Comparison of ENCODE assay signal across 16 cellular contexts in the genomic region with DNA sequence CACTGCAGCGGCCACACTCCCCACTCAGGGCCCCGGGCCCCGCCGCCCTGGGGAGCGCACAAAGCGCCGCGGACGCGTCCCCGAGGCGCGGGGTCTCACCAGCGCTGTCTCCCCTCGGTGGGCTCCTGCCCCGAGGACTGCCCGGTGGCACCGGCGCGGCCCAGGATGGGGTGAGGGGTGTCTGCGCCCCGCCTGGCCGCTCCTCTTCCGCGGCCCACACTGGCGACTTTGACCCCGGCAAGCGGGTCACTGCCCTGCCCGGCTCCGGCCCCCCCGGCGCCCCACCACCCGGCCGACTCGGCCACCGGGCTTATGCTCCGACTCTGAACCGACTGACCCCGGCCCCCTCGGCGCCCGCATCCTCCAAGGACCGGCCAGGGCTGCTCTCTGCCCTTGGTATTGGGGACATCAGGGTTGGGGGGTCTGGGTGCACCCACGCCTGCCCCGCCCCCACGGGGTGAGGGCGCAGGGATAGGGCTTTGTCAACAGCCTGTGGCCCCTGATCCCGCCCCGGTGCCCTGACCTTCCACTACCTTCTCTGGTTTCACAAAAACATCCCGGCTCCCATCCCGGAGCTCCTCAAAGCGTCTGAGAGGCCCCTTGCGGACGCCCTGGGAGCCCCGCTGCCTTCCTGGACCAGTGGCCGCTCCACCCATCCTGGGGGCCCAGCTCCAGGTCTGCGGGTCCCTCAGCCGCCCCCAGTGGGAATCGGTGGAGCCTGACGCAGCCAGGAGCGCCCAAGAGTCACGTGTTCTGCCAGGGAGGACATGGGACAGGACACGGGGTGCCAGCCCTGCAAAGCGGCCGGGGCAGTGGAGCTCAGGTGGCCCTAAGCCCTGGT. TPM values are rescaled to one million over a fixed set of nuclear protein-coding genes. Genes with fewer than 3 reads are reported as not detected.
A peak's percentile ranks its signal among the peaks of the same experiment; 100 is the strongest.
DNase-seq lines count a peak whose midpoint lies in the region; ATAC-seq and TF ChIP-seq lines count a peak whose summit lies in the region.
"Had no signal": no experiment of that assay in that cellular context is flagged by ENCODE, and none has a peak within 500 bp of the region (broad histone marks: within the 10 kb centered on the region; RNA-seq: fewer than 3 reads in every experiment).

No MANE protein-coding gene starts in this region.

- no peaks in the 10 kb centered on the region for H3K36me3 Mint-ChIP-seq in neural progenitor cell
- H3K36me3 Mint-ChIP-seq: CD4-positive, CD25-positive, alpha-beta regulatory T cell; memory B cell had no signal

- H3K27me3 ChIP-seq in HUES48 (ENCODE audit: control insufficient read depth, insufficient read depth, low read length) (peaks cover 63% of the 10 kb centered on the region), neural progenitor cell (peaks cover 100% of the 10 kb centered on the region)

- H3F3A ChIP-seq in neural progenitor cell (ENCODE audit: low read depth), result peaks cover 3% of the 10 kb centered on the region

- peak overlapping the region; percentile 88 for H3K4me2 ChIP-seq in neural progenitor cell

- no peaks in the 10 kb centered on the region for H3K4me1 ChIP-seq in HUES48 (ENCODE audit: control insufficient read depth, insufficient read depth, low read length)
- H3K4me1 ChIP-seq in neural progenitor cell, result peaks cover 12% of the 10 kb centered on the region
- H3K4me1 ChIP-seq: prostate gland had no signal

- H3K27me3 Mint-ChIP-seq in neural progenitor cell (ENCODE audit: insufficient read depth, low read depth), result peaks cover 59% of the 10 kb centered on the region

- H3K79me2 ChIP-seq in neural progenitor cell (ENCODE audit: low read depth), result no peaks in the 10 kb centered on the region

- H3K4me3 ChIP-seq in HUES48 (ENCODE audit: low read depth, low read length), result peak overlapping the region; percentile 51; the same call in 1 of the 2 replicates
- peak overlapping the region; percentile 57 for H3K4me3 ChIP-seq in coronary artery
- peak overlapping the region; percentile 49 for H3K4me3 ChIP-seq in neural progenitor cell

- H3K4me1 Mint-ChIP-seq in neural progenitor cell, result no peaks in the 10 kb centered on the region

- H3K9me3 ChIP-seq in HUES48 (ENCODE audit: control insufficient read depth, insufficient read depth, low read length), result no peaks in the 10 kb centered on the region
- H3K9me3 ChIP-seq in neural progenitor cell (ENCODE audit: low read depth), result no peaks in the 10 kb centered on the region
- H3K9me3 ChIP-seq: prostate gland had no signal

- no peak overlapping the region for H3K27ac ChIP-seq in HUES48 (ENCODE audit: low read depth, low read length)
- H3K27ac ChIP-seq in coronary artery, result no peak overlapping the region
- H3K27ac ChIP-seq in neural progenitor cell, result no peak overlapping the region
- H3K27ac ChIP-seq: prostate gland, SK-N-MC had no signal

- TF ChIP-seq CTCF in coronary artery (IDR thresholded peaks at IDR 0.05), result no peak
- no peak for TF ChIP-seq CTCF in neural progenitor cell (IDR thresholded peaks at IDR 0.05)

- no peak overlapping the region for H3K4me3 Mint-ChIP-seq in neural progenitor cell
- H3K4me3 Mint-ChIP-seq: activated T-cell treated with anti-CD3 and anti-CD28 coated beads, Interleukin-2, amount 50 U/mL, for 72 hours; CD4-positive, CD25-positive, alpha-beta regulatory T cell; memory B cell; stimulated activated naive CD8-positive, alpha-beta T cell treated with anti-CD3 and anti-CD28 coated beads, Interleukin-15, Interleukin-2, amounts not matched to agents 100 ng/mL and 50 ng/mL, for 24 hours had no signal

- no peaks in the 10 kb centered on the region for H3K36me3 ChIP-seq in HUES48 (ENCODE audit: control insufficient read depth, insufficient read depth, low read length)
- no peaks in the 10 kb centered on the region for H3K36me3 ChIP-seq in neural progenitor cell
- H3K36me3 ChIP-seq: prostate gland had no signal

- H3K9ac ChIP-seq in HUES48 (ENCODE audit: low read depth, low read length) (no peak overlapping the region), neural progenitor cell (no peak overlapping the region)

- H4K20me1 ChIP-seq in neural progenitor cell (ENCODE audit: low read depth), result peaks cover 2% of the 10 kb centered on the region

- H2AFZ ChIP-seq in neural progenitor cell (replicated peaks), result no peak overlapping the region

- DNase-seq in coronary artery (ENCODE audit: low spot score) (no peak), neural progenitor cell (ENCODE audit: low spot score) (peak; percentile 46)
- DNase-seq in activated naive CD4-positive, alpha-beta T cell treated with anti-CD3 and anti-CD28 coated beads, Interleukin-2, amount 50 U/mL, for 16 hours, result no peak
- no peak for DNase-seq in central memory CD4-positive, alpha-beta T cell
- DNase-seq: activated CD4-positive, alpha-beta T cell treated with anti-CD3 and anti-CD28 coated beads for 1 hour; activated T-cell treated with anti-CD3 and anti-CD28 coated beads, Interleukin-2, amount 50 U/mL, for 72 hours; CD4-positive, CD25-positive, alpha-beta regulatory T cell; Kasumi-1; NCI-H2029; stimulated activated CD4-positive, alpha-beta T cell treated with anti-CD3 and anti-CD28 coated beads, Interleukin-2, amount 100 ng/mL, for 48 hours had no signal

- no peak for ATAC-seq in HG02885 (IDR thresholded peaks at IDR 0.05; ENCODE audit: poor library complexity, unreplicated experiment)
- ATAC-seq: activated T-cell treated with anti-CD3 and anti-CD28 coated beads, Interleukin-2, amount 50 U/mL, for 72 hours had no signal

- peaks cover 9% of the 10 kb centered on the region for H3K9me3 Mint-ChIP-seq in neural progenitor cell
- H3K9me3 Mint-ChIP-seq: activated T-cell treated with anti-CD3 and anti-CD28 coated beads, Interleukin-2, amount 50 U/mL, for 72 hours; CD4-positive, CD25-positive, alpha-beta regulatory T cell; stimulated activated naive CD8-positive, alpha-beta T cell treated with anti-CD3 and anti-CD28 coated beads, Interleukin-15, Interleukin-2, amounts not matched to agents 100 ng/mL and 50 ng/mL, for 24 hours had no signal

- no peak overlapping the region for H3K27ac Mint-ChIP-seq in neural progenitor cell
- H3K27ac Mint-ChIP-seq: activated T-cell treated with anti-CD3 and anti-CD28 coated beads, Interleukin-2, amount 50 U/mL, for 72 hours; CD4-positive, CD25-positive, alpha-beta regulatory T cell; memory B cell; stimulated activated naive CD8-positive, alpha-beta T cell treated with anti-CD3 and anti-CD28 coated beads, Interleukin-15, Interleukin-2, amounts not matched to agents 100 ng/mL and 50 ng/mL, for 24 hours had no signal

RNA-seq across cellular contexts. Expression of a gene that starts 0.8 kb away (rescaled TPM):
- total RNA-seq in neural progenitor cell (ENCODE audit: low replicate concordance), result not detected in 2 replicates
- total RNA-seq: CD4-positive, CD25-positive, alpha-beta regulatory T cell had no signal

RNA-seq across cellular contexts. Expression of a gene that starts 28.3 kb away (rescaled TPM):
- 45.6 and 110 TPM in 2 replicates for total RNA-seq in neural progenitor cell (ENCODE audit: low replicate concordance)

RNA-seq across cellular contexts. Expression of a gene that starts 30.1 kb away (rescaled TPM):
- 0.12 TPM in 1 of 2 replicates, not detected in the other for total RNA-seq in neural progenitor cell (ENCODE audit: low replicate concordance)
- total RNA-seq: activated T-cell treated with anti-CD3 and anti-CD28 coated beads, Interleukin-2, amount 50 U/mL, for 72 hours; CD4-positive, CD25-positive, alpha-beta regulatory T cell had no signal

RNA-seq across cellular contexts. Expression of a gene that starts 55.6 kb away (rescaled TPM):
- total RNA-seq in neural progenitor cell (ENCODE audit: low replicate concordance), result 203 and 344 TPM in 2 replicates
